In the genomic region with DNA sequence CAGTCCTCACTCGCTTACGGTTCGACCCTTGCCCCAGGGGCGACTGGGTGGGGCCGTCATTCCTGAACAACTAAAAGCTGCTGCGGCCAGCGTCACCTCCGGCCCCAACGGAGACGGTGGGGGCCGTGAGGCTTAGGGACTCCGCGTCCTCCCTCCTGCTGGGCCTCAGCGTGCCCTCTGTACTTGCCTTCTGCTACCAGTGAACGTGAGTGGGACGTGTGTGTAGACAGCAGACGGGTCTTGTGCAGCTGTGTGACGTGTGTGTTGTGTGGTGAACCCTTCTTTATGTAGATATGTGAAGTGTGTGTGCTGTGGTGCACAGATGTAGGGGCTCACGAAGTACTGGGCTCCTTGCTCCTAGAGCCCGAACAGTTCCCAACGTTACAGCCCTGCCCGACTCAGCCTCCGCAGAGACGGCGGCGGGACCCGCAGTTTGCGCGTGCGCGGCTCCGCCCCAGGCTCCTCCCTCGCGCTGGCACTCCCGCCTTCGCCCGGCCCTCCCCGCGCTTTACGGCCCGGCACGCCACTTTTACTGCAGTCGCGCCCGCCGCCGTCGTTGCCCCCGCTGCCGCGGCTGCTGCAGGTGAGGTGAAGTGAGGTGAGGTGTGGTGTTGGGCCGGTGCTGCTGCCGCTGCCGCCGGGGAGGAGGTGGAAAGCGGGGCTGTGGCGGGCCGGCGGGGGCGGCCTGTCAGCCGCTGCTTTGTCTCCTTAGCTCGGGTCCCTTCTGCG, we compare ENCODE assay signal across 8 cellular contexts. TPM values are rescaled to one million over a fixed set of nuclear protein-coding genes. Genes with fewer than 3 reads are reported as not detected.
DNase-seq lines count a peak whose midpoint lies in the region; ATAC-seq lines count a peak whose summit lies in the region.

A gene (plus strand): TSS at position 535 of the 729 bp plus-strand sequence. CDS start 235 bp downstream, outside the sequence.

- H3K4me3 ChIP-seq in effector memory CD4-positive, alpha-beta T cell (ENCODE audit: insufficient read depth, low read depth, low read length, poor library complexity, severe bottlenecking) = peak within 1 kb of the TSS; percentile 84

- ATAC-seq in GM19468 (IDR thresholded peaks at IDR 0.05; ENCODE audit: extremely low read depth, unreplicated experiment) = peak; percentile 58

- H3K4me1 ChIP-seq in effector memory CD4-positive, alpha-beta T cell (ENCODE audit: control insufficient read depth, insufficient read depth, low read length, poor library complexity, severe bottlenecking) = peaks cover 15% of the 10 kb centered on the region

- no peaks in the 10 kb centered on the region for H3K9me3 ChIP-seq in effector memory CD4-positive, alpha-beta T cell (ENCODE audit: control insufficient read depth, low read length)

- DNase-seq in CMK (ENCODE audit: low read depth) (peak; percentile 81), HT-29 (ENCODE audit: low spot score) (peak; percentile 91), NOMO-1 (lab: John Stamatoyannopoulos, UW; ENCODE audit: unreplicated experiment in 2 of 2) (peak; percentile 82 to 92), medulla oblongata (ENCODE audit: extremely low spot score) (peak; percentile 93)
- DNase-seq in activated CD8-positive, alpha-beta memory T cell treated with anti-CD3 and anti-CD28 coated beads for 4 hours (ENCODE audit: low read depth in 2 of 2) = peak; percentile 91
- peak; percentile 91 to 93 (median 92) for DNase-seq in effector memory CD4-positive, alpha-beta T cell
- DNase-seq in stimulated activated CD4-positive, alpha-beta T cell treated with anti-CD3 and anti-CD28 coated beads, TNF-alpha, amount 100 ng/mL, for 48 hours (ENCODE audit: low read depth in 3 of 3) = peak; percentile 90 to 93 (median 92)

- H3K27me3 ChIP-seq in effector memory CD4-positive, alpha-beta T cell (replicated peaks; ENCODE audit: control insufficient read depth, insufficient read depth, low read length, poor library complexity, severe bottlenecking) = no peaks in the 10 kb centered on the region

- no peaks in the 10 kb centered on the region for H3K36me3 ChIP-seq in effector memory CD4-positive, alpha-beta T cell (ENCODE audit: control insufficient read depth, insufficient read depth, low read length)

- H3K27ac ChIP-seq in effector memory CD4-positive, alpha-beta T cell (ENCODE audit: insufficient read depth, low read length, poor library complexity, severe bottlenecking) = peak within 1 kb of the TSS; percentile 49

RNA-seq across cellular contexts. Expression of the gene that starts here (rescaled TPM):
- 13.6 and 15.4 TPM in 2 replicates for total RNA-seq in HT-29 (2014; rRNA removed; shearing (Covaris generic))

Comparison
In these comparisons a context has a peak if more than half of its experiments do, and no peak if none do; other contexts are left out.
1. Peak in every context shown above with its lines: DNase-seq, ATAC-seq, H3K4me3 ChIP-seq and H3K27ac ChIP-seq.